ENCODE assay signal across 8 cellular contexts in the genomic region with DNA sequence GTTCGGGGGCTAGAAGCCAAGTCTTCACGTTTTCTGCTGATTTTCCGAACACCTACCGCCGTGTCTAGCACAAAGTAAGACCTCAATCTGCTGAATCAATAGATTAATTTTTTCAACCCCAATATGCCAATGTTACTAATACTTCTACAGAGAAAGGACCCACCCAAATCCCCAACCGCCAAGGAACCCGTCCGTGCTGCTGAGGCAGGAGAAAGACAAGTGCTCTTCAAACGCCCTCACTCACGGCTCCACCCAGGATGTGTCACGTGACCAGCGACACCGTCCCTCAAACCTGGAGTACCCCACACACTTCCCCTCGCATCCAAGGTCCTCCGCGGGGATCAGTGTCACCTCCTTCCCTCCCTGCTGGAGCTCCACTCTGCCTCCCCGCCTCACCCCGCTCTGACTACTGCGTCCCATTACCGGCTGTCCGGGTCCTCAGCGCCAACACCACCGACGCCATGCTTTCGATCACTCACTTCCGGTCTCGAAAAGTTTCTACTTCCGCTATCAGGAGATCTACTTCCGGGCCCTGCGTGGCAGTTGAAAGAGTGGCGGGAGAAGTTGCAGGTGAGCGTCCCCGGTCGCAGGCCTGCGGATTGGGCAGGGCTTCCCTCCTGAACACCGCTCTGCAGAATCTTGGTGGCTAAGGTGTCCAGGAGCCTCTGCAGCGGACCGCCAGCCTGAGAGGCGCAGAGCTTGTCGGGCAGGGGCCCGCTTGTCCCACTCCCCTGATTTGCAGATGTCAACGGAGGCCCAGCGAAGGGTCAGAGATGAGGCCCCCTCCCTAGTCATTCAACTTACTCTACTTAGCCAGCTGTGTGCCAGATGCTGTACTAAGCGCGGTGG. TPM values are rescaled to one million over a fixed set of nuclear protein-coding genes. Genes with fewer than 3 reads are reported as not detected.
DNase-seq lines count a peak whose midpoint lies in the region; ATAC-seq, FAIRE-seq and TF ChIP-seq lines count a peak whose summit lies in the region.

A gene with protein sequence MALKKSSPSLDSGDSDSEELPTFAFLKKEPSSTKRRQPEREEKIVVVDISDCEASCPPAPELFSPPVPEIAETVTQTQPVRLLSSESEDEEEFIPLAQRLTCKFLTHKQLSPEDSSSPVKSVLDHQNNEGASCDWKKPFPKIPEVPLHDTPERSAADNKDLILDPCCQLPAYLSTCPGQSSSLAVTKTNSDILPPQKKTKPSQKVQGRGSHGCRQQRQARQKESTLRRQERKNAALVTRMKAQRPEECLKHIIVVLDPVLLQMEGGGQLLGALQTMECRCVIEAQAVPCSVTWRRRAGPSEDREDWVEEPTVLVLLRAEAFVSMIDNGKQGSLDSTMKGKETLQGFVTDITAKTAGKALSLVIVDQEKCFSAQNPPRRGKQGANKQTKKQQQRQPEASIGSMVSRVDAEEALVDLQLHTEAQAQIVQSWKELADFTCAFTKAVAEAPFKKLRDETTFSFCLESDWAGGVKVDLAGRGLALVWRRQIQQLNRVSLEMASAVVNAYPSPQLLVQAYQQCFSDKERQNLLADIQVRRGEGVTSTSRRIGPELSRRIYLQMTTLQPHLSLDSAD (plus strand): TSS at position 522 of the 849 bp plus-strand sequence. CDS start 1,980 bp downstream, outside the sequence.
A gene (minus strand): TSS at position 477 of the 849 bp plus-strand sequence. CDS start 14 bp downstream, at position 463.

- peak; percentile 94 for ATAC-seq in activated CD8-positive, alpha-beta memory T cell treated with anti-CD3 and anti-CD28 coated beads, Interleukin-2, amount 10 ng/mL, durations not matched to agents 7 days and 5 days

- peaks cover 67% of the 10 kb centered on the region for H3K36me3 ChIP-seq in NT2/D1 (ENCODE audit: insufficient read depth, insufficient read length, low read length)

- CTCF ChIA-PET in activated CD8-positive, alpha-beta memory T cell treated with anti-CD3 and anti-CD28 coated beads, Interleukin-2, amount 10 ng/mL, durations not matched to agents 7 days and 5 days (lab: Charles Lee), result interaction anchor here (0.6 to 7.8 kb wide), 8 partner anchors 9 to 173 kb away, joined by 3 to 64 read pairs (median 4); a partner anchor contains a TSS

- FAIRE-seq in HTR-8/SVneo (lab: Jason Lieb, UNC), result peak; percentile 85

- H3K27me3 Mint-ChIP-seq in activated CD8-positive, alpha-beta memory T cell treated with anti-CD3 and anti-CD28 coated beads, Interleukin-2, amount 10 ng/mL, durations not matched to agents 7 days and 5 days, result no peaks in the 10 kb centered on the region
- H3K27me3 Mint-ChIP-seq in endothelial cell (ENCODE audit: unreplicated experiment), result peaks cover 8% of the 10 kb centered on the region

- H3K27me3 ChIP-seq in NT2/D1 (ENCODE audit: insufficient read depth, insufficient read length), result no peaks in the 10 kb centered on the region

- H3K9me3 ChIP-seq in NT2/D1 (ENCODE audit: insufficient read depth, low read length), result no peaks in the 10 kb centered on the region

- peak within 1 kb of the TSS; percentile 99 for H3K27ac Mint-ChIP-seq in activated CD8-positive, alpha-beta memory T cell treated with anti-CD3 and anti-CD28 coated beads, Interleukin-2, amount 10 ng/mL, durations not matched to agents 7 days and 5 days
- H3K27ac Mint-ChIP-seq in endothelial cell (ENCODE audit: unreplicated experiment), result peak within 1 kb of the TSS; percentile 100

- H3K4me1 Mint-ChIP-seq in activated CD8-positive, alpha-beta memory T cell treated with anti-CD3 and anti-CD28 coated beads, Interleukin-2, amount 10 ng/mL, durations not matched to agents 7 days and 5 days, result peaks cover 34% of the 10 kb centered on the region
- peaks cover 18% of the 10 kb centered on the region for H3K4me1 Mint-ChIP-seq in endothelial cell (ENCODE audit: unreplicated experiment)

- H3K4me3 ChIP-seq in NT2/D1 (ENCODE audit: insufficient read length, low read depth), result peak within 1 kb of the TSS; percentile 98

- TF ChIP-seq CTCF in GM20000 (IDR thresholded peaks at IDR 0.05; ENCODE audit: extremely low read depth, missing control alignments) (no peak), endothelial cell (IDR thresholded peaks at IDR 0.05; ENCODE audit: unreplicated experiment) (no peak)

- H3K4me3 Mint-ChIP-seq in activated CD8-positive, alpha-beta memory T cell treated with anti-CD3 and anti-CD28 coated beads, Interleukin-2, amount 10 ng/mL, durations not matched to agents 7 days and 5 days, result peak within 1 kb of the TSS; percentile 94
- H3K4me3 Mint-ChIP-seq in endothelial cell (ENCODE audit: unreplicated experiment), result peak within 1 kb of the TSS; percentile 100

- H3K36me3 Mint-ChIP-seq in activated CD8-positive, alpha-beta memory T cell treated with anti-CD3 and anti-CD28 coated beads, Interleukin-2, amount 10 ng/mL, durations not matched to agents 7 days and 5 days, result peaks cover 37% of the 10 kb centered on the region
- peaks cover 19% of the 10 kb centered on the region for H3K36me3 Mint-ChIP-seq in endothelial cell (ENCODE audit: low read depth, unreplicated experiment)

- H3K9ac ChIP-seq in NT2/D1 (ENCODE audit: insufficient read length, low read depth), result peak within 1 kb of the TSS; percentile 99

- no peaks in the 10 kb centered on the region for H3K9me3 Mint-ChIP-seq in activated CD8-positive, alpha-beta memory T cell treated with anti-CD3 and anti-CD28 coated beads, Interleukin-2, amount 10 ng/mL, durations not matched to agents 7 days and 5 days (ENCODE audit: low read depth)
- no peaks in the 10 kb centered on the region for H3K9me3 Mint-ChIP-seq in endothelial cell (ENCODE audit: unreplicated experiment)

- DNase-seq in CMK (ENCODE audit: low read depth), result peak; percentile 76
- peak; percentile 87 for DNase-seq in GM20000 (ENCODE audit: low spot score)
- DNase-seq in HTR-8/SVneo (ENCODE audit: insufficient read length, low spot score), result peak; percentile 95
- peak; percentile 71 for DNase-seq in NT2/D1 (ENCODE audit: low read depth, low spot score)
- peak; percentile 93 for DNase-seq in activated CD8-positive, alpha-beta memory T cell treated with anti-CD3 and anti-CD28 coated beads, Interleukin-2, amount 10 ng/mL, durations not matched to agents 7 days and 5 days
- peak; percentile 66 for DNase-seq in endothelial cell (ENCODE audit: low spot score)
- peak; percentile 96 for DNase-seq in midbrain (lab: John Stamatoyannopoulos, UW)
- peak; percentile 71 to 75 for DNase-seq in stimulated activated CD8-positive, alpha-beta memory T cell treated with anti-CD3 and anti-CD28 coated beads, Interleukin-15, amount 100 ng/mL, for 48 hours (ENCODE audit: low read depth in 2 of 2)

- no peaks in the 10 kb centered on the region for H3K4me1 ChIP-seq in NT2/D1 (ENCODE audit: insufficient read depth, insufficient read length)

RNA-seq across cellular contexts. Expression of the first gene that starts in this region (rescaled TPM):
- total RNA-seq in activated CD8-positive, alpha-beta memory T cell treated with anti-CD3 and anti-CD28 coated beads, Interleukin-2, amount 10 ng/mL, durations not matched to agents 7 days and 5 days, result 10 to 100 TPM; 34.0 to 40.8 TPM
- total RNA-seq in endothelial cell (ENCODE audit: unreplicated experiment), result 6.1 TPM

RNA-seq across cellular contexts. Expression of the second gene that starts in this region (rescaled TPM):
- 10 to 100 TPM; 65.7 to 81.8 TPM for total RNA-seq in activated CD8-positive, alpha-beta memory T cell treated with anti-CD3 and anti-CD28 coated beads, Interleukin-2, amount 10 ng/mL, durations not matched to agents 7 days and 5 days
- total RNA-seq in endothelial cell (ENCODE audit: unreplicated experiment), result 38.9 TPM

Comparison
In these comparisons a context has a peak if more than half of its experiments do, and no peak if none do; other contexts are left out.
1. Peak in every context shown above with its lines: DNase-seq, ATAC-seq and H3K4me3 ChIP-seq.